ENCODE assay signal across 22 cellular contexts in genomic region chr12:4178424-4179184, GRCh38.
A peak's percentile ranks its signal among the peaks of the same experiment; 100 is the strongest.
DNase-seq lines count a peak whose midpoint lies in the region; ATAC-seq, FAIRE-seq and TF ChIP-seq lines count a peak whose summit lies in the region.
"Had no signal": no experiment of that assay in that cellular context is flagged by ENCODE, and none has a peak within 500 bp of the region (broad histone marks: within the 10 kb centered on the region; RNA-seq: fewer than 3 reads in every experiment).

No MANE protein-coding gene starts in this region.

- H3K9me3 Mint-ChIP-seq in activated CD4-positive, alpha-beta T cell treated with anti-CD3 and anti-CD28 coated beads for 36 hours (ENCODE audit: low read depth): peaks cover 11% of the 10 kb centered on the region

- CTCF ChIA-PET in activated CD4-positive, alpha-beta T cell treated with anti-CD3 and anti-CD28 coated beads for 36 hours (lab: Charles Lee): interaction anchor here (0.6 to 2.4 kb wide), 9 partner anchors 9 to 102 kb away, joined by 3 to 12 read pairs (median 5); no protein-coding TSS in a partner anchor
- CTCF ChIA-PET in A549 (lab: Yijun Ruan, JAX) (interaction anchor here (0.6 to 1.2 kb wide), 2 partner anchors 26 to 477 kb away, joined by 3 read pairs; no protein-coding TSS in a partner anchor), RWPE1 (lab: Yijun Ruan, JAX) (no interaction called here), K562 (lab: Yijun Ruan, JAX; ENCODE audit: low intra/inter-chr PET ratio) (no interaction called here)

- H3K9me1 ChIP-seq in K562 (ENCODE audit: control insufficient read depth, insufficient read depth, low read length): no peaks in the 10 kb centered on the region

- no peaks in the 10 kb centered on the region for H3K27me3 ChIP-seq in K562 (ENCODE audit: control insufficient read depth in 2 of 2, insufficient read depth in 2 of 2, low read length in 2 of 2)
- H3K27me3 ChIP-seq in aorta (ENCODE audit: control insufficient read depth in 1 of 2, insufficient read depth in 2 of 2, low read length in 1 of 2): no peaks in the 10 kb centered on the region
- H3K27me3 ChIP-seq: BE2C, sigmoid colon had no signal

- H3K4me1 ChIP-seq in A549 (no peaks in the 10 kb centered on the region), K562 (replicated peaks in 1 of 2; ENCODE audit: control insufficient read depth in 2 of 2, insufficient read depth in 2 of 2, low read length in 2 of 2) (no peaks in the 10 kb centered on the region), aorta (ENCODE audit: control insufficient read depth in 1 of 2, insufficient read depth in 2 of 2, low read length in 2 of 2) (no peaks in the 10 kb centered on the region)
- H3K4me1 ChIP-seq: BE2C, parathyroid adenoma, sigmoid colon had no signal

- intact Hi-C loops in activated CD4-positive, alpha-beta T cell treated with anti-CD3 and anti-CD28 coated beads for 36 hours (cut with DNase I, micrococcal nuclease): loop anchor here (1.0 to 5.0 kb wide), 8 partner anchors 32 to 329 kb away; no protein-coding TSS in a partner anchor
- intact Hi-C loops in K562 (cut with micrococcal nuclease) (no loop called here), aorta (cut with DNase I) (no loop called here)

- no peak for FAIRE-seq in A549 (lab: Jason Lieb, UNC)
- FAIRE-seq in K562 (lab: Jason Lieb, UNC): no peak
- FAIRE-seq: frontal cortex had no signal

- no peak overlapping the region for H3K27ac ChIP-seq in A549
- H3K27ac ChIP-seq in RWPE1: no peak overlapping the region
- H3K27ac ChIP-seq in K562 (ENCODE audit: extremely low read depth, low read depth, low read length): no peak overlapping the region
- H3K27ac ChIP-seq in aorta (ENCODE audit: low read depth in 1 of 2, low read length in 2 of 2): no peak overlapping the region
- H3K27ac ChIP-seq: parathyroid adenoma, sigmoid colon had no signal

- WGBS in A549 (ENCODE audit: missing lambda C conversion rate): 3% methylated on average over 4 of the region's 4 CpGs
- 5% methylated on average over 4 of the region's 4 CpGs for WGBS in K562 (ENCODE audit: insufficient coverage, low coverage, missing lambda C conversion rate)
- 72 to 73% methylated on average over 4 of the region's 4 CpGs for WGBS in aorta, 2 donors

- no peak overlapping the region for H2AFZ ChIP-seq in K562 (ENCODE audit: low read depth, low read length)
- H2AFZ ChIP-seq: parathyroid adenoma had no signal

- peak overlapping the region; percentile 66 for H3K27ac Mint-ChIP-seq in activated CD4-positive, alpha-beta T cell treated with anti-CD3 and anti-CD28 coated beads for 36 hours
- H3K27ac Mint-ChIP-seq: naive thymus-derived CD8-positive, alpha-beta T cell; T-cell had no signal

- H3K36me3 Mint-ChIP-seq in activated CD4-positive, alpha-beta T cell treated with anti-CD3 and anti-CD28 coated beads for 36 hours (ENCODE audit: low read depth): no peaks in the 10 kb centered on the region

- H4K20me1 ChIP-seq in K562 (replicated peaks; ENCODE audit: control insufficient read depth, insufficient read depth, low read length): no peaks in the 10 kb centered on the region

- no peak for TF ChIP-seq RAD21 in A549 (conservative IDR thresholded peaks at IDR 0.05 in 1 of 2, IDR thresholded peaks at IDR 0.05 in 1 of 2)
- TF ChIP-seq RAD21 in K562 (CRISPR knock-in tag; conservative IDR thresholded peaks at IDR 0.05 in 1 of 2, IDR thresholded peaks at IDR 0.05 in 1 of 2): no peak

- peak; percentile 52 for DNase-seq in activated CD4-positive, alpha-beta T cell treated with anti-CD3 and anti-CD28 coated beads for 36 hours
- no peak for DNase-seq in activated CD4-positive, alpha-beta T cell treated with anti-CD3 and anti-CD28 coated beads, Interleukin-2, amount 50 U/mL, for 48 hours
- no peak for DNase-seq in A549 (ENCODE audit: low read depth in 1 of 2, low spot score in 1 of 2)
- peak; percentile 5 for DNase-seq in RWPE1 (ENCODE audit: low spot score)
- no peak for DNase-seq in K562 (ENCODE audit: extremely low read depth in 1 of 4, low spot score in 3 of 4)
- no peak for DNase-seq in aorta
- no peak for DNase-seq in GM03348 (ENCODE audit: low spot score)
- no peak for DNase-seq in iPS-NIHi7 (ENCODE audit: extremely low spot score)
- DNase-seq: BE2C; COR-L47; dermis blood vessel endothelial cell; HCEC 1CT; left cardiac atrium; mesendoderm; naive thymus-derived CD8-positive, alpha-beta T cell; NCI-H1417; OCI-M1; SIG-M5; sigmoid colon; T-cell had no signal

- TF ChIP-seq CTCF in A549 (IDR thresholded peaks at IDR 0.05) (no peak), RWPE1 (conservative IDR thresholded peaks at IDR 0.05; ENCODE audit: low read depth) (no peak), K562 (IDR thresholded peaks at IDR 0.05 in 2 of 3, conservative IDR thresholded peaks at IDR 0.05 in 1 of 3; ENCODE audit: insufficient read depth in 2 of 3, low read depth in 1 of 3, low read length in 3 of 3) (no peak)

- POLR2A ChIA-PET in activated CD4-positive, alpha-beta T cell treated with anti-CD3 and anti-CD28 coated beads for 36 hours (lab: Charles Lee): interaction anchor here (0.6 to 2.3 kb wide), 3 partner anchors 32 to 103 kb away, joined by 3 to 10 read pairs (median 3); no protein-coding TSS in a partner anchor
- POLR2A ChIA-PET in A549 (lab: Yijun Ruan, JAX): no interaction called here
- POLR2A ChIA-PET in RWPE1 (lab: Yijun Ruan, JAX; ENCODE audit: low non-redundant PET): no interaction called here
- POLR2A ChIA-PET in K562 (lab: Yijun Ruan, JAX): interaction anchor here (0.6 to 0.7 kb wide), 2 partner anchors 16 to 100 kb away, joined by 3 to 4 read pairs; no protein-coding TSS in a partner anchor

- H3K79me2 ChIP-seq in K562 (ENCODE audit: control insufficient read depth, insufficient read depth, low read length): no peaks in the 10 kb centered on the region
- H3K79me2 ChIP-seq: parathyroid adenoma had no signal

- no peak for TF ChIP-seq POLR2A in A549 (IDR thresholded peaks at IDR 0.05; ENCODE audit: low read length)
- TF ChIP-seq POLR2A in K562 (conservative IDR thresholded peaks at IDR 0.05): no peak

- H3K27me3 Mint-ChIP-seq in activated CD4-positive, alpha-beta T cell treated with anti-CD3 and anti-CD28 coated beads for 36 hours: no peaks in the 10 kb centered on the region
- H3K27me3 Mint-ChIP-seq: T-cell had no signal

- ATAC-seq in activated CD4-positive, alpha-beta T cell treated with anti-CD3 and anti-CD28 coated beads for 36 hours: peak; percentile 98
- ATAC-seq in A549 (no peak), K562 (no peak), aorta (ENCODE audit: low FRiP score) (no peak)
- ATAC-seq: left cardiac atrium; naive thymus-derived CD8-positive, alpha-beta T cell; T-cell had no signal

- TF ChIP-seq EP300 in A549 (IDR thresholded peaks at IDR 0.05) (no peak), K562 (IDR thresholded peaks at IDR 0.05; ENCODE audit: low read length) (no peak)

- H3K4me2 ChIP-seq in A549: no peak overlapping the region
- H3K4me2 ChIP-seq in K562 (ENCODE audit: insufficient read depth, low read length): no peak overlapping the region

- H3K4me3 Mint-ChIP-seq in activated CD4-positive, alpha-beta T cell treated with anti-CD3 and anti-CD28 coated beads for 36 hours: peak overlapping the region; percentile 4
- H3K4me3 Mint-ChIP-seq: naive thymus-derived CD8-positive, alpha-beta T cell; T-cell had no signal

- no TSS peak for BruUV-seq in K562 (replicated peaks; lab: Mats Ljungman, UMichigan)

- H3K36me3 ChIP-seq in K562 (ENCODE audit: control insufficient read depth, insufficient read depth, low read length) (no peaks in the 10 kb centered on the region), aorta (ENCODE audit: control insufficient read depth in 1 of 2, insufficient read depth in 2 of 2, low read length in 1 of 2) (no peaks in the 10 kb centered on the region)
- H3K36me3 ChIP-seq: BE2C, sigmoid colon had no signal

- H3K9me3 ChIP-seq in A549 (no peaks in the 10 kb centered on the region), K562 (replicated peaks; ENCODE audit: control insufficient read depth, insufficient read depth, low read depth, low read length) (no peaks in the 10 kb centered on the region), aorta (ENCODE audit: control insufficient read depth, low read length) (no peaks in the 10 kb centered on the region)
- H3K9me3 ChIP-seq: BE2C had no signal

- in situ Hi-C loops in K562 (cut with MboI): no loop called here

- peaks cover 21% of the 10 kb centered on the region for H3K4me1 Mint-ChIP-seq in activated CD4-positive, alpha-beta T cell treated with anti-CD3 and anti-CD28 coated beads for 36 hours

- no peak overlapping the region for H3K9ac ChIP-seq in K562 (ENCODE audit: insufficient read depth in 1 of 2, low read depth in 2 of 2, low read length in 2 of 2)
- H3K9ac ChIP-seq: parathyroid adenoma had no signal

- no peak overlapping the region for H3K4me3 ChIP-seq in A549
- no peak overlapping the region for H3K4me3 ChIP-seq in K562
- H3K4me3 ChIP-seq in aorta (ENCODE audit: low read length in 2 of 2): no peak overlapping the region
- H3K4me3 ChIP-seq: sigmoid colon had no signal

TF ChIP-seq in A549, 52 proteins besides CTCF, POLR2A, EP300 and RAD21:
- no peak for TF ChIP-seq HOXB5 (CRISPR knock-in tag; IDR thresholded peaks at IDR 0.05)
- no peak for TF ChIP-seq FOSL2 (IDR thresholded peaks at IDR 0.05)
- peak; percentile 28; the same call in 1 of the 2 replicates for TF ChIP-seq FOSL2 (CRISPR knock-in tag; IDR thresholded peaks at IDR 0.05)
- no peak for TF ChIP-seq RCOR1 (IDR thresholded peaks at IDR 0.05; ENCODE audit: low read depth, low read length)

TF ChIP-seq in K562, 482 proteins besides CTCF, POLR2A, EP300 and RAD21 (continues in another document):
- TF ChIP-seq HOXB6 (CRISPR knock-in tag; IDR thresholded peaks at IDR 0.05; ENCODE audit: borderline replicate concordance) (no peak), NCOA2 (IDR thresholded peaks at IDR 0.05; ENCODE audit: partially characterized antibody in 2 of 2) (no peak), HDAC8 (tag; IDR thresholded peaks at IDR 0.05) (no peak), PCBP1 (IDR thresholded peaks at IDR 0.05; ENCODE audit: low read depth, low read length, poor library complexity, severe bottlenecking) (no peak), JUND (IDR thresholded peaks at IDR 0.05; ENCODE audit: borderline replicate concordance, low read depth, low read length) (peak; percentile 54; the same call in 1 of the 2 replicates), JUND (tag; IDR thresholded peaks at IDR 0.05; ENCODE audit: borderline replicate concordance, low read depth, low read length) (no peak), ZNF583 (CRISPR knock-in tag; IDR thresholded peaks at IDR 0.05) (no peak), TCF7L2 (IDR thresholded peaks at IDR 0.05; ENCODE audit: low read depth, low read length) (no peak), FOSL1 (tag; conservative IDR thresholded peaks at IDR 0.05) (peak; percentile 63)
- TF ChIP-seq, protein P1, sequence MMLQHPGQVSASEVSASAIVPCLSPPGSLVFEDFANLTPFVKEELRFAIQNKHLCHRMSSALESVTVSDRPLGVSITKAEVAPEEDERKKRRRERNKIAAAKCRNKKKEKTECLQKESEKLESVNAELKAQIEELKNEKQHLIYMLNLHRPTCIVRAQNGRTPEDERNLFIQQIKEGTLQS (IDR thresholded peaks at IDR 0.05): peak; percentile 62
- TF ChIP-seq, protein P1 (CRISPR knock-in tag; conservative IDR thresholded peaks at IDR 0.05): no peak

Comparison
In these comparisons a context has a peak if more than half of its experiments do, and no peak if none do; other contexts are left out.
1. DNase-seq: peak in activated CD4-positive, alpha-beta T cell treated with anti-CD3 and anti-CD28 coated beads for 36 hours (single experiment) and RWPE1 (single experiment); none in activated CD4-positive, alpha-beta T cell treated with anti-CD3 and anti-CD28 coated beads, Interleukin-2, amount 50 U/mL, for 48 hours (0 of 2), A549 (0 of 2), K562 (0 of 4), aorta (0 of 2), GM03348 (single experiment) and iPS-NIHi7 (single experiment).
2. CTCF ChIA-PET loops: an anchor here in activated CD4-positive, alpha-beta T cell treated with anti-CD3 and anti-CD28 coated beads for 36 hours (0.6 to 2.4 kb wide) and A549 (0.6 to 1.2 kb wide); none called in RWPE1 and K562.
3. POLR2A ChIA-PET loops: an anchor here in activated CD4-positive, alpha-beta T cell treated with anti-CD3 and anti-CD28 coated beads for 36 hours (0.6 to 2.3 kb wide) and K562 (0.6 to 0.7 kb wide); none called in A549 and RWPE1.
4. intact Hi-C loops: an anchor here in activated CD4-positive, alpha-beta T cell treated with anti-CD3 and anti-CD28 coated beads for 36 hours (1.0 to 5.0 kb wide); none called in K562 and aorta.